In genomic region chr5:136620016-136620419, GRCh38 we compare ENCODE assay signal across 15 cellular contexts.
DNase-seq lines count a peak whose midpoint lies in the region; ATAC-seq and TF ChIP-seq lines count a peak whose summit lies in the region.
"Had no signal": no experiment of that assay in that cellular context is flagged by ENCODE, and none has a peak within 500 bp of the region (broad histone marks: within the 10 kb centered on the region; RNA-seq: fewer than 3 reads in every experiment).

No MANE protein-coding gene starts in this region.

- no peaks in the 10 kb centered on the region for H4K20me1 ChIP-seq in BLaER1

- DNase-seq in SW 1271 (lab: John Stamatoyannopoulos, UW) (peak; percentile 73 to 93), foreskin keratinocyte (peak in 1 of 2 donors; percentile 44), body of pancreas (no peak), chondrocyte (ENCODE audit: low spot score) (no peak), NCI-H1436 treated with DMSO at 0.1 percent for 48 hours (lab: John Stamatoyannopoulos, UW) (no peak), left lung (no peak)
- DNase-seq: activated CD4-positive, alpha-beta memory T cell treated with anti-CD3 and anti-CD28 coated beads, Interleukin-2, amount 10 ng/mL, durations not matched to agents 7 days and 5 days; anterior cingulate cortex; DMS153; NCI-H524 had no signal

- no peak for TF ChIP-seq POLR2A in body of pancreas (IDR thresholded peaks at IDR 0.05)

- no peak overlapping the region for H3K27ac Mint-ChIP-seq in chondrocyte (ENCODE audit: unreplicated experiment)
- H3K27ac Mint-ChIP-seq: activated CD4-positive, alpha-beta memory T cell treated with anti-CD3 and anti-CD28 coated beads, Interleukin-2, amount 10 ng/mL, durations not matched to agents 7 days and 5 days had no signal

- TF ChIP-seq CTCF in foreskin keratinocyte (conservative IDR thresholded peaks at IDR 0.05) (no peak), body of pancreas (IDR thresholded peaks at IDR 0.05) (no peak), chondrocyte (IDR thresholded peaks at IDR 0.05) (no peak), left lung (IDR thresholded peaks at IDR 0.05) (no peak)

- H3K9ac ChIP-seq in BLaER1 (no peak overlapping the region), HUES48 (ENCODE audit: low read depth, low read length) (no peak overlapping the region)
- H3K9ac ChIP-seq: parathyroid adenoma had no signal

- H3K36me3 ChIP-seq in BLaER1 (no peaks in the 10 kb centered on the region), HUES48 (ENCODE audit: control insufficient read depth, insufficient read depth, low read length) (no peaks in the 10 kb centered on the region), body of pancreas (replicated peaks in 1 of 2; ENCODE audit: insufficient read depth in 1 of 2, low read depth in 2 of 2) (no peaks in the 10 kb centered on the region), left lung (no peaks in the 10 kb centered on the region)
- H3K36me3 ChIP-seq: HAP-1 had no signal

- intact Hi-C loops in body of pancreas (cut with DNase I): no loop called here
- intact Hi-C loops in left lung (cut with DNase I): no loop called here

- no peaks in the 10 kb centered on the region for H3K27me3 ChIP-seq in BLaER1
- H3K27me3 ChIP-seq in HUES48 (ENCODE audit: control insufficient read depth, insufficient read depth, low read length): no peaks in the 10 kb centered on the region
- no peaks in the 10 kb centered on the region for H3K27me3 ChIP-seq in foreskin keratinocyte
- no peaks in the 10 kb centered on the region for H3K27me3 ChIP-seq in body of pancreas
- no peaks in the 10 kb centered on the region for H3K27me3 ChIP-seq in left lung

- peak overlapping the region; percentile 21; the same call in 1 of the 2 replicates for H3K4me2 ChIP-seq in BLaER1

- 66 to 67% methylated on average over 1 of the region's 1 CpG for whole genome bisulfite sequencing in body of pancreas, 2 donors

- H3K4me1 ChIP-seq in BLaER1 (peaks cover 68% of the 10 kb centered on the region), HUES48 (ENCODE audit: control insufficient read depth, insufficient read depth, low read length) (peaks cover 5% of the 10 kb centered on the region; the same call in 1 of the 2 replicates), foreskin keratinocyte (no peaks in the 10 kb centered on the region), body of pancreas (no peaks in the 10 kb centered on the region), left lung (no peaks in the 10 kb centered on the region)
- H3K4me1 ChIP-seq: HAP-1, parathyroid adenoma had no signal

- H3K4me3 ChIP-seq in BLaER1: no peak overlapping the region
- H3K4me3 ChIP-seq in HUES48 (ENCODE audit: low read depth, low read length): no peak overlapping the region
- no peak overlapping the region for H3K4me3 ChIP-seq in body of pancreas
- H3K4me3 ChIP-seq in left lung: no peak overlapping the region
- H3K4me3 ChIP-seq: HAP-1 had no signal

- H3K27ac ChIP-seq in BLaER1: no peak overlapping the region
- peak overlapping the region; percentile 45 for H3K27ac ChIP-seq in HUES48 (ENCODE audit: low read depth, low read length)
- no peak overlapping the region for H3K27ac ChIP-seq in foreskin keratinocyte
- H3K27ac ChIP-seq in body of pancreas: no peak overlapping the region
- no peak overlapping the region for H3K27ac ChIP-seq in left lung
- H3K27ac ChIP-seq: parathyroid adenoma, RWPE1 had no signal

- H3K36me3 Mint-ChIP-seq in chondrocyte (ENCODE audit: low read depth): no peaks in the 10 kb centered on the region

- H3K9me3 ChIP-seq in BLaER1 (no peaks in the 10 kb centered on the region), HUES48 (ENCODE audit: control insufficient read depth, insufficient read depth, low read length) (no peaks in the 10 kb centered on the region), body of pancreas (no peaks in the 10 kb centered on the region), left lung (no peaks in the 10 kb centered on the region)
- H3K9me3 ChIP-seq: HAP-1 had no signal

- peaks cover 10% of the 10 kb centered on the region for H3K27me3 Mint-ChIP-seq in chondrocyte (ENCODE audit: low read depth)
- H3K27me3 Mint-ChIP-seq: activated CD4-positive, alpha-beta memory T cell treated with anti-CD3 and anti-CD28 coated beads, Interleukin-2, amount 10 ng/mL, durations not matched to agents 7 days and 5 days had no signal

- H3K4me1 Mint-ChIP-seq in chondrocyte (ENCODE audit: low read depth): no peaks in the 10 kb centered on the region
- H3K4me1 Mint-ChIP-seq: activated CD4-positive, alpha-beta memory T cell treated with anti-CD3 and anti-CD28 coated beads, Interleukin-2, amount 10 ng/mL, durations not matched to agents 7 days and 5 days had no signal

- ATAC-seq in foreskin keratinocyte (peak; percentile 73), body of pancreas (no peak), left lung (no peak)

- H3K4me3 Mint-ChIP-seq in chondrocyte (ENCODE audit: unreplicated experiment): no peak overlapping the region
- H3K4me3 Mint-ChIP-seq: activated CD4-positive, alpha-beta memory T cell treated with anti-CD3 and anti-CD28 coated beads, Interleukin-2, amount 10 ng/mL, durations not matched to agents 7 days and 5 days had no signal

- no peaks in the 10 kb centered on the region for H3K9me3 Mint-ChIP-seq in chondrocyte (ENCODE audit: low read depth)
- H3K9me3 Mint-ChIP-seq: activated CD4-positive, alpha-beta memory T cell treated with anti-CD3 and anti-CD28 coated beads, Interleukin-2, amount 10 ng/mL, durations not matched to agents 7 days and 5 days had no signal

Comparison
In these comparisons a context has a peak if more than half of its experiments do, and no peak if none do; other contexts are left out.
1. DNase-seq: peak in SW 1271 (2 of 2); none in body of pancreas (0 of 4), chondrocyte (single experiment), NCI-H1436 treated with DMSO at 0.1 percent for 48 hours (single experiment) and left lung (0 of 2).